8 cellular contexts compared by ENCODE assay signal in the genomic region with DNA sequence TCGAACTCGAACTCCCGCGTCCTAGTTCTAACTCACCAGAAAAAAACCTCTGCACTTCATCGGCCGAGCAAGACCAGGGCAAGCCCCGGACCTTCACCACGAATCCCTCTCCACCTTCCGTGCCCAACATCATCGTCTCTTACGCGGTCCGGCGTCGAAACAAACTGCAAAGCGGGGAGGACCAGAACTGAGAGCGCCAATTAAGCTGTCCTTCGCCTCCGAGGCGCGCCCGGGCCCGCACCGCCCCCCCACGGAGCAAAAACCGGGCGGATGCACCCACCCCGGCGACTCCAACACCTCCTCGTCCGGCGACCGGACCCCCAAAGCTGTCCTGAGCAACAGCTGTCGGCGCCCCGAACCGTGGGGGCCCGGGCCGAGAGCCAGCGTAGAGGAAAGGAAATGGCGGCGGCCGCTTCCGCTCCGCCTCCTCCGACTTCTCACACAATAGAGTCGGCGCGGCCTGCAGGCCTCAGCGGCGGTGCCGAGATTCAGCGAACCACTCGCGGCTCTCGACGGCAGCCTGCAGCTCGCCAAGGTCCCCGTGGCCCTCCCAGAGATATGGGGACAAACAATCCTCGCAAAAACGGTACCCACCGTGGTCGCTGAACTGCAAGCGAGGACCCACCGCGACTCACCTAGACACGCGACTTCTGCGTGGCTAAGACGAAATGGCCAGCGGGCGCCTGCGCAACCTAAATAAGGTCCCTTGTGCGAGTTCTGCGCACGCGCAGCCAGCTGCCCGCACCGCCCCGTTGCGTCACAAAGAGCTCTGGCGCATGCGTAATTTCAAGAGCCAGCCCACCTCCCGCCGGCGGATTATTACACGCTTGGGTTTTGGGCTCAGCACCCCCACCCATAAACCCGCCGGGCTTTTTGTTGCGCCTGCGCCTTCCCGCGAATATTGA. TPM values are rescaled to one million over a fixed set of nuclear protein-coding genes. Genes with fewer than 3 reads are reported as not detected.
A peak's percentile ranks its signal among the peaks of the same experiment; 100 is the strongest.
DNase-seq lines count a peak whose midpoint lies in the region; ATAC-seq and TF ChIP-seq lines count a peak whose summit lies in the region.

A gene with protein sequence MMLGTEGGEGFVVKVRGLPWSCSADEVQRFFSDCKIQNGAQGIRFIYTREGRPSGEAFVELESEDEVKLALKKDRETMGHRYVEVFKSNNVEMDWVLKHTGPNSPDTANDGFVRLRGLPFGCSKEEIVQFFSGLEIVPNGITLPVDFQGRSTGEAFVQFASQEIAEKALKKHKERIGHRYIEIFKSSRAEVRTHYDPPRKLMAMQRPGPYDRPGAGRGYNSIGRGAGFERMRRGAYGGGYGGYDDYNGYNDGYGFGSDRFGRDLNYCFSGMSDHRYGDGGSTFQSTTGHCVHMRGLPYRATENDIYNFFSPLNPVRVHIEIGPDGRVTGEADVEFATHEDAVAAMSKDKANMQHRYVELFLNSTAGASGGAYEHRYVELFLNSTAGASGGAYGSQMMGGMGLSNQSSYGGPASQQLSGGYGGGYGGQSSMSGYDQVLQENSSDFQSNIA (minus strand): TSS at position 671 of the 905 bp plus-strand sequence. CDS start 538 bp downstream, at position 133.

- H3K36me3 ChIP-seq in spleen, result peaks cover 4 to 43% (median 31%) of the 10 kb centered on the region in 6 donors

- H3K9me3 ChIP-seq in AG04450 (ENCODE audit: control insufficient read depth, insufficient read depth, low read length) (peaks cover 4% of the 10 kb centered on the region; the same call in 1 of the 2 replicates), spleen (no peaks in the 10 kb centered on the region)

- H3K27ac Mint-ChIP-seq in WTC11, result peak within 1 kb of the TSS; percentile 99
- peak within 1 kb of the TSS; percentile 97 to 99 (median 99) for H3K27ac Mint-ChIP-seq in immature natural killer cell

- CTCF ChIA-PET in AG04450 (lab: Charles Lee) (interaction anchor here (0.7 to 1.8 kb wide), 6 partner anchors 9 to 140 kb away, joined by 3 to 11 read pairs (median 7); no protein-coding TSS in a partner anchor), WTC11 (lab: Charles Lee) (interaction anchor here (0.6 to 3.4 kb wide), 15 partner anchors 9 to 467 kb away, joined by 3 to 37 read pairs (median 4); a partner anchor contains a TSS)

- H3K4me3 ChIP-seq in AG04450 (ENCODE audit: low read depth, low read length) (peak within 1 kb of the TSS; percentile 100), cardiac fibroblast (replicated peaks in 1 of 2; ENCODE audit: low read depth in 2 of 2, low read length in 2 of 2) (peak within 1 kb of the TSS; percentile 99 to 100), spleen (peak within 1 kb of the TSS; percentile 64 to 96 (median 84))

- WGBS in spleen, 5 donors, result 0% methylated on average over 73 to 93 of the region's 93 CpGs; no CpG with 5 or more reads in 1 of the 5 donors

- H3K4me1 ChIP-seq in spleen, result peaks cover 46 to 57% (median 51%) of the 10 kb centered on the region in 6 donors

- H3K36me3 Mint-ChIP-seq in WTC11, result peaks cover 46% of the 10 kb centered on the region
- peaks cover 24 to 32% (median 32%) of the 10 kb centered on the region in 3 donors for H3K36me3 Mint-ChIP-seq in immature natural killer cell

- H3K27me3 ChIP-seq in AG04450 (ENCODE audit: control insufficient read depth, insufficient read depth, low read length) (no peaks in the 10 kb centered on the region), spleen (replicated peaks in 1 of 7) (no peaks in the 10 kb centered on the region)

- H3K27me3 Mint-ChIP-seq in WTC11 (ENCODE audit: low read depth), result no peaks in the 10 kb centered on the region
- peaks cover 33 to 51% (median 40%) of the 10 kb centered on the region in 3 donors for H3K27me3 Mint-ChIP-seq in immature natural killer cell (ENCODE audit: low read depth in 3 of 3)

- H3K4me3 Mint-ChIP-seq in WTC11 (peak within 1 kb of the TSS; percentile 96), immature natural killer cell (peak within 1 kb of the TSS; percentile 95 to 99 (median 97))

- no peaks in the 10 kb centered on the region for H3K9me3 Mint-ChIP-seq in WTC11
- no peaks in the 10 kb centered on the region for H3K9me3 Mint-ChIP-seq in immature natural killer cell

- peak; percentile 98 for DNase-seq in AG04450 (ENCODE audit: low read depth, low spot score)
- peak; percentile 92 for DNase-seq in NCI-H226
- peak; percentile 97 for DNase-seq in WTC11 (ENCODE audit: low spot score)
- peak; percentile 99 to 100 for DNase-seq in cardiac fibroblast (ENCODE audit: low read depth in 2 of 2)
- peak; percentile 99 for DNase-seq in immature natural killer cell
- DNase-seq in spleen, result peak; percentile 99

- intact Hi-C loops in spleen (cut with DNase I; ENCODE audit: low total_unique reads), result loop anchor here (5.0 kb wide), 1 partner anchor 74 kb away; a partner anchor contains a TSS

- H3K27ac ChIP-seq in AG04450 (ENCODE audit: low read depth, low read length) (peak within 1 kb of the TSS; percentile 96), spleen (peak within 1 kb of the TSS; percentile 98 to 100 (median 100))

- ATAC-seq in GM18909 (IDR thresholded peaks at IDR 0.05; ENCODE audit: poor library complexity, unreplicated experiment) (peak; percentile 78), HG03175 (IDR thresholded peaks at IDR 0.05; ENCODE audit: unreplicated experiment) (peak; percentile 66), WTC11 (peak; percentile 62)

- H3K4me1 Mint-ChIP-seq in WTC11 (peaks cover 42% of the 10 kb centered on the region), immature natural killer cell (peaks cover 51 to 58% of the 10 kb centered on the region in 2 donors)

- POLR2A ChIA-PET in AG04450 (lab: Yijun Ruan, JAX), result interaction anchor here (0.6 to 2.1 kb wide), 35 partner anchors 10 to 1565 kb away, joined by 3 to 51 read pairs (median 4); a partner anchor contains a TSS
- POLR2A ChIA-PET in WTC11 (lab: Charles Lee), result interaction anchor here (0.5 to 2.9 kb wide), 23 partner anchors 9 to 1567 kb away, joined by 3 to 31 read pairs (median 5); a partner anchor contains a TSS

- TF ChIP-seq CTCF in AG04450 (IDR thresholded peaks at IDR 0.05; ENCODE audit: low read depth, low read length) (no peak), WTC11 (IDR thresholded peaks at IDR 0.05) (no peak; the same call in 1 of the 2 replicates), cardiac fibroblast (IDR thresholded peaks at IDR 0.05; ENCODE audit: low read depth, low read length) (no peak), spleen (IDR thresholded peaks at IDR 0.05 in 8 of 11, conservative IDR thresholded peaks at IDR 0.05 in 3 of 11) (peak in 8 of 11 experiments; percentile 4 to 46 (median 16))

- TF ChIP-seq POLR2A in spleen (IDR thresholded peaks at IDR 0.05), result peak; percentile 98 to 99 (median 99)

TF ChIP-seq in WTC11, 78 proteins besides CTCF, POLR2A, EP300 and RAD21 (continues in another document):
- TF ChIP-seq ZNF423 (CRISPR knock-in tag; IDR thresholded peaks at IDR 0.05) (no peak), GRHL2 (CRISPR knock-in tag; IDR thresholded peaks at IDR 0.05; ENCODE audit: insufficient replicate concordance, severe bottlenecking) (no peak), CREM (CRISPR knock-in tag; IDR thresholded peaks at IDR 0.05) (no peak), MYBL2 (CRISPR knock-in tag; IDR thresholded peaks at IDR 0.05) (peak; percentile 51; the same call in 1 of the 2 replicates), TP53 (CRISPR knock-in tag; IDR thresholded peaks at IDR 0.05) (no peak), FOXP1 (CRISPR knock-in tag; IDR thresholded peaks at IDR 0.05; ENCODE audit: borderline replicate concordance) (peak; percentile 94), JUN (CRISPR knock-in tag; IDR thresholded peaks at IDR 0.05) (peak; percentile 66), GABPB1 (CRISPR knock-in tag; IDR thresholded peaks at IDR 0.05) (peak; percentile 78; the same call in 1 of the 2 replicates), FOXJ3 (CRISPR knock-in tag; IDR thresholded peaks at IDR 0.05; ENCODE audit: borderline replicate concordance) (no peak), ZNF263 (CRISPR knock-in tag; IDR thresholded peaks at IDR 0.05; ENCODE audit: low read depth) (peak; percentile 48; the same call in 1 of the 2 replicates), RELA (CRISPR knock-in tag; IDR thresholded peaks at IDR 0.05; ENCODE audit: borderline replicate concordance) (0 out of 2 replicates have a peak, but pooled peaks have one; percentile 29)
- TF ChIP-seq, protein P1, sequence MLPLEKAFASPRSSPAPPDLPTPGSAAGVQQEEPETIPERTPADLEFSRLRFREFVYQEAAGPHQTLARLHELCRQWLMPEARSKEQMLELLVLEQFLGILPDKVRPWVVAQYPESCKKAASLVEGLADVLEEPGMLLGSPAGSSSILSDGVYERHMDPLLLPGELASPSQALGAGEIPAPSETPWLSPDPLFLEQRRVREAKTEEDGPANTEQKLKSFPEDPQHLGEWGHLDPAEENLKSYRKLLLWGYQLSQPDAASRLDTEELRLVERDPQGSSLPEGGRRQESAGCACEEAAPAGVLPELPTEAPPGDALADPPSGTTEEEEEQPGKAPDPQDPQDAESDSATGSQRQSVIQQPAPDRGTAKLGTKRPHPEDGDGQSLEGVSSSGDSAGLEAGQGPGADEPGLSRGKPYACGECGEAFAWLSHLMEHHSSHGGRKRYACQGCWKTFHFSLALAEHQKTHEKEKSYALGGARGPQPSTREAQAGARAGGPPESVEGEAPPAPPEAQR (CRISPR knock-in tag; IDR thresholded peaks at IDR 0.05), result no peak
- TF ChIP-seq, protein P2, sequence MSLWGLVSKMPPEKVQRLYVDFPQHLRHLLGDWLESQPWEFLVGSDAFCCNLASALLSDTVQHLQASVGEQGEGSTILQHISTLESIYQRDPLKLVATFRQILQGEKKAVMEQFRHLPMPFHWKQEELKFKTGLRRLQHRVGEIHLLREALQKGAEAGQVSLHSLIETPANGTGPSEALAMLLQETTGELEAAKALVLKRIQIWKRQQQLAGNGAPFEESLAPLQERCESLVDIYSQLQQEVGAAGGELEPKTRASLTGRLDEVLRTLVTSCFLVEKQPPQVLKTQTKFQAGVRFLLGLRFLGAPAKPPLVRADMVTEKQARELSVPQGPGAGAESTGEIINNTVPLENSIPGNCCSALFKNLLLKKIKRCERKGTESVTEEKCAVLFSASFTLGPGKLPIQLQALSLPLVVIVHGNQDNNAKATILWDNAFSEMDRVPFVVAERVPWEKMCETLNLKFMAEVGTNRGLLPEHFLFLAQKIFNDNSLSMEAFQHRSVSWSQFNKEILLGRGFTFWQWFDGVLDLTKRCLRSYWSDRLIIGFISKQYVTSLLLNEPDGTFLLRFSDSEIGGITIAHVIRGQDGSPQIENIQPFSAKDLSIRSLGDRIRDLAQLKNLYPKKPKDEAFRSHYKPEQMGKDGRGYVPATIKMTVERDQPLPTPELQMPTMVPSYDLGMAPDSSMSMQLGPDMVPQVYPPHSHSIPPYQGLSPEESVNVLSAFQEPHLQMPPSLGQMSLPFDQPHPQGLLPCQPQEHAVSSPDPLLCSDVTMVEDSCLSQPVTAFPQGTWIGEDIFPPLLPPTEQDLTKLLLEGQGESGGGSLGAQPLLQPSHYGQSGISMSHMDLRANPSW (CRISPR knock-in tag; conservative IDR thresholded peaks at IDR 0.05; ENCODE audit: low read depth), result no peak

RNA-seq across cellular contexts. Expression of the gene that starts here (rescaled TPM):
- polyA plus RNA-seq in AG04450 (2011; rRNA removed) (341 and 383 TPM in 2 replicates), immature natural killer cell (100 to 1,000 TPM in 1 of 3 donors, 10 to 100 TPM in 2; 45.7 to 110 (median 73.3) TPM), spleen (100 to 1,000 TPM; 214 to 468 (median 451) TPM)
- polyA minus RNA-seq in AG04450 (2011; rRNA and poly(A)+ RNA removed), result 664 and 722 TPM in 2 replicates
- total RNA-seq in WTC11 (2021) (671 to 865 TPM (median 709 TPM) in 3 replicates), spleen (100 to 1,000 TPM; 653 to 931 (median 803) TPM)

Comparison
In these comparisons a context has a peak if more than half of its experiments do, and no peak if none do; other contexts are left out.
1. Peak in every context shown above with its lines: DNase-seq, ATAC-seq, H3K4me3 ChIP-seq and H3K27ac ChIP-seq.
2. CTCF ChIP-seq: peak in spleen (8 of 11); none in AG04450 (single experiment), WTC11 (single experiment) and cardiac fibroblast (single experiment).